In genomic region chr3:155984791-155985417, GRCh38 we compare ENCODE assay signal across 1 cellular context.
TF ChIP-seq lines count a peak whose summit lies in the region.

No MANE protein-coding gene starts in this region.

TF ChIP-seq in K562, 482 proteins besides CTCF, POLR2A, EP300 and RAD21 (continued from another document):
- peak; percentile 67 for TF ChIP-seq ATF7 (IDR thresholded peaks at IDR 0.05)
